In genomic region chr11:57343825-57344224, GRCh38 we compare ENCODE assay signal across 1 cellular context.
TF ChIP-seq lines count a peak whose summit lies in the region.

No MANE protein-coding gene starts in this region.

TF ChIP-seq in GM23338, 12 proteins besides CTCF, POLR2A, EP300 and RAD21 (continued from another document):
- no peak for TF ChIP-seq ZNF462 (CRISPR knock-in tag; IDR thresholded peaks at IDR 0.05)
- no peak for TF ChIP-seq REST (IDR thresholded peaks at IDR 0.05; ENCODE audit: unreplicated experiment)
- TF ChIP-seq NANOG (IDR thresholded peaks at IDR 0.05; ENCODE audit: borderline replicate concordance), result no peak
- TF ChIP-seq POLR2AphosphoS5 (IDR thresholded peaks at IDR 0.05; ENCODE audit: low read depth), result no peak
- TF ChIP-seq ZNF114 (CRISPR knock-in tag; IDR thresholded peaks at IDR 0.05), result no peak
- no peak for TF ChIP-seq CREB1 (CRISPR knock-in tag; IDR thresholded peaks at IDR 0.05; ENCODE audit: low read depth)
- no peak for TF ChIP-seq STAT1 (IDR thresholded peaks at IDR 0.05; ENCODE audit: unreplicated experiment)
- no peak for TF ChIP-seq ZNF331 (CRISPR knock-in tag; IDR thresholded peaks at IDR 0.05; ENCODE audit: low read depth)
- no peak for TF ChIP-seq EZH2 (IDR thresholded peaks at IDR 0.05; ENCODE audit: low read depth, unreplicated experiment)
- TF ChIP-seq JUNB (IDR thresholded peaks at IDR 0.05; ENCODE audit: unreplicated experiment), result no peak
